ENCODE assay signal across 9 cellular contexts in genomic region chr1:151009206-151009587, GRCh38. TPM values are rescaled to one million over a fixed set of nuclear protein-coding genes. Genes with fewer than 3 reads are reported as not detected.
DNase-seq lines count a peak whose midpoint lies in the region; ATAC-seq and TF ChIP-seq lines count a peak whose summit lies in the region.
"Had no signal": no experiment of that assay in that cellular context is flagged by ENCODE, and none has a peak within 500 bp of the region (broad histone marks: within the 10 kb centered on the region; RNA-seq: fewer than 3 reads in every experiment).

No MANE protein-coding gene starts in this region.

- H3K27ac ChIP-seq in H9 (ENCODE audit: insufficient read length, low read depth, low read length) (no peak overlapping the region), hepatocyte (peak overlapping the region; percentile 88)

- peak; percentile 50 for ATAC-seq in stimulated activated effector memory CD8-positive, alpha-beta T cell treated with anti-CD3 and anti-CD28 coated beads, Interleukin-12 subunit alpha, Interleukin-12 subunit beta, amount 100 ng/mL, for 72 hours
- no peak for ATAC-seq in GM21367 (IDR thresholded peaks at IDR 0.05; ENCODE audit: unreplicated experiment)
- ATAC-seq in GM19452 (IDR thresholded peaks at IDR 0.05; ENCODE audit: unreplicated experiment): no peak

- no peak overlapping the region for H3K56ac ChIP-seq in H9 (ENCODE audit: insufficient read length, low read depth, low read length)

- no peak overlapping the region for H2BK20ac ChIP-seq in H9 (ENCODE audit: low read depth, low read length, poor library complexity, severe bottlenecking)

- CTCF ChIA-PET in activated CD4-positive, alpha-beta memory T cell treated with anti-CD3 and anti-CD28 coated beads for 36 hours (lab: Charles Lee): interaction anchor here (1.2 kb wide), 1 partner anchor 15 kb away, joined by 6 read pairs; no protein-coding TSS in a partner anchor

- H4K5ac ChIP-seq in H9 (ENCODE audit: insufficient read length, low read depth, low read length): no peak overlapping the region

- no peaks in the 10 kb centered on the region for H3K79me1 ChIP-seq in H9 (ENCODE audit: insufficient read depth, low read depth, low read length, poor library complexity, severe bottlenecking)

- H3K4me1 Mint-ChIP-seq in H9: peaks cover 35 to 41% of the 10 kb centered on the region in 2 experiments
- H3K4me1 Mint-ChIP-seq in activated CD4-positive, alpha-beta memory T cell treated with anti-CD3 and anti-CD28 coated beads for 36 hours (ENCODE audit: low read depth): peaks cover 61% of the 10 kb centered on the region
- H3K4me1 Mint-ChIP-seq in stimulated activated effector memory CD8-positive, alpha-beta T cell treated with anti-CD3 and anti-CD28 coated beads, Interleukin-12 subunit alpha, Interleukin-12 subunit beta, amount 100 ng/mL, for 72 hours: peaks cover 44% of the 10 kb centered on the region

- no peak for TF ChIP-seq CTCF in H9 (conservative IDR thresholded peaks at IDR 0.05)
- TF ChIP-seq CTCF in hepatocyte (IDR thresholded peaks at IDR 0.05; ENCODE audit: poor library complexity): no peak

- H3K79me2 ChIP-seq in H9 (ENCODE audit: insufficient read depth, low read length) (no peaks in the 10 kb centered on the region; the same call in 1 of the 2 replicates), hepatocyte (peaks cover 55% of the 10 kb centered on the region)

- peaks cover 13% of the 10 kb centered on the region for H3K23me2 ChIP-seq in H9 (ENCODE audit: insufficient read length, low read depth, low read length, poor library complexity, severe bottlenecking)

- H3K23ac ChIP-seq in H9 (ENCODE audit: insufficient read length, low read depth, low read length): no peak overlapping the region

- H3K4ac ChIP-seq in H9 (ENCODE audit: low read depth, low read length): no peak overlapping the region

- H3K36me3 Mint-ChIP-seq in H9 (ENCODE audit: insufficient read depth in 1 of 3, low read depth in 3 of 3): no peaks in the 10 kb centered on the region
- peaks cover 6% of the 10 kb centered on the region for H3K36me3 Mint-ChIP-seq in activated CD4-positive, alpha-beta memory T cell treated with anti-CD3 and anti-CD28 coated beads for 36 hours
- peaks cover 12% of the 10 kb centered on the region for H3K36me3 Mint-ChIP-seq in stimulated activated effector memory CD8-positive, alpha-beta T cell treated with anti-CD3 and anti-CD28 coated beads, Interleukin-12 subunit alpha, Interleukin-12 subunit beta, amount 100 ng/mL, for 72 hours

- peak overlapping the region; percentile 97 to 99 for H3K4me3 Mint-ChIP-seq in H9
- H3K4me3 Mint-ChIP-seq in activated CD4-positive, alpha-beta memory T cell treated with anti-CD3 and anti-CD28 coated beads for 36 hours: peak overlapping the region; percentile 99
- H3K4me3 Mint-ChIP-seq in stimulated activated effector memory CD8-positive, alpha-beta T cell treated with anti-CD3 and anti-CD28 coated beads, Interleukin-12 subunit alpha, Interleukin-12 subunit beta, amount 100 ng/mL, for 72 hours: peak overlapping the region; percentile 99

- H3K36me3 ChIP-seq in hepatocyte (replicated peaks; ENCODE audit: insufficient read depth, low read depth): no peaks in the 10 kb centered on the region

- no peak overlapping the region for H3K18ac ChIP-seq in H9 (ENCODE audit: insufficient read length, low read depth, low read length)

- H2AFZ ChIP-seq in H9 (ENCODE audit: low read length) (no peak overlapping the region), hepatocyte (peak overlapping the region; percentile 87)

- H2BK120ac ChIP-seq in H9 (ENCODE audit: low read depth, low read length, poor library complexity, severe bottlenecking): no peak overlapping the region

- H3K27me3 ChIP-seq in H9 (ENCODE audit: insufficient read depth, low read length): no peaks in the 10 kb centered on the region
- H3K27me3 ChIP-seq in hepatocyte: no peaks in the 10 kb centered on the region

- H2BK5ac ChIP-seq in H9 (ENCODE audit: insufficient read length, low read length): no peak overlapping the region

- H3K4me3 ChIP-seq in hepatocyte: peak overlapping the region; percentile 69

- H2BK12ac ChIP-seq in H9 (ENCODE audit: insufficient read length, low read depth, low read length): no peak overlapping the region

- POLR2A ChIA-PET in activated CD4-positive, alpha-beta memory T cell treated with anti-CD3 and anti-CD28 coated beads for 36 hours (lab: Charles Lee): interaction anchor here (1.4 kb wide), 1 partner anchor 39 kb away, joined by 3 read pairs; the partner anchor contains the start of gene C1orf56

- H3T11ph ChIP-seq in H9 (ENCODE audit: low read length): no peak overlapping the region

- H4K91ac ChIP-seq in H9 (ENCODE audit: insufficient read length, low read depth, low read length): no peak overlapping the region

- H3K4me2 ChIP-seq in H9 (ENCODE audit: insufficient read depth, insufficient read length, low read length) (peak overlapping the region; percentile 77), hepatocyte (peak overlapping the region; percentile 79)

- no peaks in the 10 kb centered on the region for H3K9me2 ChIP-seq in hepatocyte (replicated peaks; ENCODE audit: insufficient read depth)

- no peak overlapping the region for H4K8ac ChIP-seq in H9 (replicated peaks; ENCODE audit: insufficient read length, low read depth, low read length)

- no peaks in the 10 kb centered on the region; the same call in 1 of the 2 replicates for H3K27me3 Mint-ChIP-seq in H9 (ENCODE audit: low read depth)
- no peaks in the 10 kb centered on the region for H3K27me3 Mint-ChIP-seq in activated CD4-positive, alpha-beta memory T cell treated with anti-CD3 and anti-CD28 coated beads for 36 hours

- H3K27ac Mint-ChIP-seq in H9: peak overlapping the region in 1 of 3 experiments; percentile 94; a peak in 2 of 7 replicates
- peak overlapping the region; percentile 97 for H3K27ac Mint-ChIP-seq in activated CD4-positive, alpha-beta memory T cell treated with anti-CD3 and anti-CD28 coated beads for 36 hours
- peak overlapping the region; percentile 95 for H3K27ac Mint-ChIP-seq in stimulated activated effector memory CD8-positive, alpha-beta T cell treated with anti-CD3 and anti-CD28 coated beads, Interleukin-12 subunit alpha, Interleukin-12 subunit beta, amount 100 ng/mL, for 72 hours

- DNase-seq in H9: no peak
- DNase-seq in activated CD4-positive, alpha-beta memory T cell treated with anti-CD3 and anti-CD28 coated beads for 36 hours: peak; percentile 47
- DNase-seq in hepatocyte (ENCODE audit: low spot score): no peak
- DNase-seq in stimulated activated effector memory CD8-positive, alpha-beta T cell treated with anti-CD3 and anti-CD28 coated beads, Interleukin-12 subunit alpha, Interleukin-12 subunit beta, amount 100 ng/mL, for 72 hours (ENCODE audit: low spot score in 2 of 2): no peak
- no peak for DNase-seq in Kasumi-1 (lab: John Stamatoyannopoulos, UW)
- no peak for DNase-seq in SW480 (ENCODE audit: low spot score)

- peak overlapping the region; percentile 42 for H3K9ac ChIP-seq in H9 (ENCODE audit: extremely low read depth, insufficient read length, low read length)

- intact Hi-C loops in activated CD4-positive, alpha-beta memory T cell treated with anti-CD3 and anti-CD28 coated beads for 36 hours (cut with micrococcal nuclease): loop anchor here (2.0 to 5.0 kb wide), 6 partner anchors 40 to 642 kb away; partner anchors contain the start of genes ARNT, ENSA and TNFAIP8L2

- no peaks in the 10 kb centered on the region; a peak in 2 of 5 replicates for H3K9me3 Mint-ChIP-seq in H9
- no peaks in the 10 kb centered on the region for H3K9me3 Mint-ChIP-seq in activated CD4-positive, alpha-beta memory T cell treated with anti-CD3 and anti-CD28 coated beads for 36 hours
- H3K9me3 Mint-ChIP-seq in stimulated activated effector memory CD8-positive, alpha-beta T cell treated with anti-CD3 and anti-CD28 coated beads, Interleukin-12 subunit alpha, Interleukin-12 subunit beta, amount 100 ng/mL, for 72 hours: no peaks in the 10 kb centered on the region

- WGBS in H9 (ENCODE audit: extremely low coverage, insufficient read length, low lambda C conversion rate): no CpG with 5 or more reads among the region's 3 CpGs
- WGBS in hepatocyte (ENCODE audit: low lambda C conversion rate, missing lambda C conversion rate): 31% methylated on average over 3 of the region's 3 CpGs

- no peaks in the 10 kb centered on the region for H3K9me3 ChIP-seq in H9 (ENCODE audit: control insufficient read depth, low read depth, low read length)
- H3K9me3 ChIP-seq in hepatocyte (ENCODE audit: low read depth): no peaks in the 10 kb centered on the region

- H2BK15ac ChIP-seq in H9 (ENCODE audit: low read depth, low read length): no peak overlapping the region

- H4K20me1 ChIP-seq in H9 (ENCODE audit: control insufficient read depth, insufficient read depth, insufficient read length) (no peaks in the 10 kb centered on the region), hepatocyte (ENCODE audit: insufficient read depth, poor library complexity, severe bottlenecking) (no peaks in the 10 kb centered on the region)

- H3K4me1 ChIP-seq in H9 (ENCODE audit: insufficient read depth, low read length) (peaks cover 5% of the 10 kb centered on the region; the same call in 1 of the 2 replicates), hepatocyte (ENCODE audit: insufficient read depth) (peaks cover 57% of the 10 kb centered on the region)

- H2AK5ac ChIP-seq in H9 (ENCODE audit: insufficient read length, low read length): no peak overlapping the region

- H3K14ac ChIP-seq in H9 (ENCODE audit: insufficient read depth, low read length): no peak overlapping the region

RNA-seq across cellular contexts. Expression of gene PRUNE1, which starts 0.9 kb away (rescaled TPM):
- total RNA-seq in H9 (2021) (21.0 and 22.3 TPM in 2 replicates), hepatocyte (20.3 and 26.5 TPM in 2 replicates)
- 10 to 100 TPM; 12.5 to 17.5 TPM for total RNA-seq in activated CD4-positive, alpha-beta memory T cell treated with anti-CD3 and anti-CD28 coated beads for 36 hours
- 15.1 and 21.6 TPM in 2 replicates for polyA plus RNA-seq in hepatocyte

RNA-seq across cellular contexts. Expression of gene MINDY1, which starts 2.5 kb away (rescaled TPM):
- total RNA-seq in H9 (2021) (6.4 and 6.8 TPM in 2 replicates), hepatocyte (15.9 and 18.5 TPM in 2 replicates)
- total RNA-seq in activated CD4-positive, alpha-beta memory T cell treated with anti-CD3 and anti-CD28 coated beads for 36 hours: 10 to 100 TPM; 16.4 to 18.3 TPM
- 5.8 and 7.6 TPM in 2 replicates for polyA plus RNA-seq in hepatocyte

RNA-seq across cellular contexts. Expression of gene ANXA9, which starts 27.1 kb away (rescaled TPM):
- 0.81 and 0.92 TPM in 2 replicates for total RNA-seq in H9 (2021)
- under 1 TPM in 1 of 2 experiments, not detected in 1; 0.19 TPM for total RNA-seq in activated CD4-positive, alpha-beta memory T cell treated with anti-CD3 and anti-CD28 coated beads for 36 hours
- 7.5 and 7.9 TPM in 2 replicates for total RNA-seq in hepatocyte
- polyA plus RNA-seq in hepatocyte: 8.8 and 9.0 TPM in 2 replicates
- total RNA-seq: T-helper 2 cell treated with Interferon-gamma antibody and Interleukin-4, amounts not matched to agents 100 ng/mL and 5 ng/mL, for 36 hours had no signal

RNA-seq across cellular contexts. Expression of gene BNIPL, which starts 27.2 kb away (rescaled TPM):
- total RNA-seq in H9 (2021) (1.2 and 1.5 TPM in 2 replicates), hepatocyte (2.7 and 3.8 TPM in 2 replicates)
- total RNA-seq in activated CD4-positive, alpha-beta memory T cell treated with anti-CD3 and anti-CD28 coated beads for 36 hours: 1 to 10 TPM in 1 of 2 experiments, under 1 TPM in 1; 0.64 to 1.3 TPM
- 1.1 and 3.0 TPM in 2 replicates for polyA plus RNA-seq in hepatocyte

RNA-seq across cellular contexts. Expression of gene CERS2, which starts 34.6 kb away (rescaled TPM):
- 201 and 209 TPM in 2 replicates for total RNA-seq in H9 (2021)
- total RNA-seq in activated CD4-positive, alpha-beta memory T cell treated with anti-CD3 and anti-CD28 coated beads for 36 hours: 100 to 1,000 TPM; 153 to 160 TPM
- total RNA-seq in hepatocyte: 267 and 268 TPM in 2 replicates
- 210 and 277 TPM in 2 replicates for polyA plus RNA-seq in hepatocyte
